Comparison of ENCODE assay signal across 1 cellular context in the genomic region with DNA sequence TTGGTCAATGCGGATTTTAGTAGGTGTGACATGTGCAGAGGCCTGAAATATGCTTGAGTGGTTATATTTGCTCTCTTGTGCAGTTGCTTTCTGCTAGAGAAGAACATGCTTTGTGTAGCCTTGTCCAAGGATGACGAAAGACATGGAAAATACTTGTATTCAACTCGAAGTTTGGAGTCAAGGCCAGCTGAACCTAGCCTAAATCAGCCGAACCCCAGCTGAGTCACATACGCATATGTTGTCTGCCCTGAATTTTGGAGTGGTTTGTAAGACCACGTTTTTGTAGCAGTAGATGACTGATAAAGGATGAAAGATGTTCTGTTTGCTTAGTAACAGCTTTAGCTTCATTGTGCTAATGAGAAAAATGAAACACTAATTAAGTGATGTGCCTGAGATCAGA.
TF ChIP-seq lines count a peak whose summit lies in the region.

No MANE protein-coding gene starts in this region.

TF ChIP-seq in WTC11, 78 proteins besides CTCF, POLR2A, EP300 and RAD21 (continued from another document):
- TF ChIP-seq, protein P1, sequence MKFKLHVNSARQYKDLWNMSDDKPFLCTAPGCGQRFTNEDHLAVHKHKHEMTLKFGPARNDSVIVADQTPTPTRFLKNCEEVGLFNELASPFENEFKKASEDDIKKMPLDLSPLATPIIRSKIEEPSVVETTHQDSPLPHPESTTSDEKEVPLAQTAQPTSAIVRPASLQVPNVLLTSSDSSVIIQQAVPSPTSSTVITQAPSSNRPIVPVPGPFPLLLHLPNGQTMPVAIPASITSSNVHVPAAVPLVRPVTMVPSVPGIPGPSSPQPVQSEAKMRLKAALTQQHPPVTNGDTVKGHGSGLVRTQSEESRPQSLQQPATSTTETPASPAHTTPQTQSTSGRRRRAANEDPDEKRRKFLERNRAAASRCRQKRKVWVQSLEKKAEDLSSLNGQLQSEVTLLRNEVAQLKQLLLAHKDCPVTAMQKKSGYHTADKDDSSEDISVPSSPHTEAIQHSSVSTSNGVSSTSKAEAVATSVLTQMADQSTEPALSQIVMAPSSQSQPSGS (CRISPR knock-in tag; IDR thresholded peaks at IDR 0.05; ENCODE audit: borderline replicate concordance, low read depth): no peak
- TF ChIP-seq, protein P2, sequence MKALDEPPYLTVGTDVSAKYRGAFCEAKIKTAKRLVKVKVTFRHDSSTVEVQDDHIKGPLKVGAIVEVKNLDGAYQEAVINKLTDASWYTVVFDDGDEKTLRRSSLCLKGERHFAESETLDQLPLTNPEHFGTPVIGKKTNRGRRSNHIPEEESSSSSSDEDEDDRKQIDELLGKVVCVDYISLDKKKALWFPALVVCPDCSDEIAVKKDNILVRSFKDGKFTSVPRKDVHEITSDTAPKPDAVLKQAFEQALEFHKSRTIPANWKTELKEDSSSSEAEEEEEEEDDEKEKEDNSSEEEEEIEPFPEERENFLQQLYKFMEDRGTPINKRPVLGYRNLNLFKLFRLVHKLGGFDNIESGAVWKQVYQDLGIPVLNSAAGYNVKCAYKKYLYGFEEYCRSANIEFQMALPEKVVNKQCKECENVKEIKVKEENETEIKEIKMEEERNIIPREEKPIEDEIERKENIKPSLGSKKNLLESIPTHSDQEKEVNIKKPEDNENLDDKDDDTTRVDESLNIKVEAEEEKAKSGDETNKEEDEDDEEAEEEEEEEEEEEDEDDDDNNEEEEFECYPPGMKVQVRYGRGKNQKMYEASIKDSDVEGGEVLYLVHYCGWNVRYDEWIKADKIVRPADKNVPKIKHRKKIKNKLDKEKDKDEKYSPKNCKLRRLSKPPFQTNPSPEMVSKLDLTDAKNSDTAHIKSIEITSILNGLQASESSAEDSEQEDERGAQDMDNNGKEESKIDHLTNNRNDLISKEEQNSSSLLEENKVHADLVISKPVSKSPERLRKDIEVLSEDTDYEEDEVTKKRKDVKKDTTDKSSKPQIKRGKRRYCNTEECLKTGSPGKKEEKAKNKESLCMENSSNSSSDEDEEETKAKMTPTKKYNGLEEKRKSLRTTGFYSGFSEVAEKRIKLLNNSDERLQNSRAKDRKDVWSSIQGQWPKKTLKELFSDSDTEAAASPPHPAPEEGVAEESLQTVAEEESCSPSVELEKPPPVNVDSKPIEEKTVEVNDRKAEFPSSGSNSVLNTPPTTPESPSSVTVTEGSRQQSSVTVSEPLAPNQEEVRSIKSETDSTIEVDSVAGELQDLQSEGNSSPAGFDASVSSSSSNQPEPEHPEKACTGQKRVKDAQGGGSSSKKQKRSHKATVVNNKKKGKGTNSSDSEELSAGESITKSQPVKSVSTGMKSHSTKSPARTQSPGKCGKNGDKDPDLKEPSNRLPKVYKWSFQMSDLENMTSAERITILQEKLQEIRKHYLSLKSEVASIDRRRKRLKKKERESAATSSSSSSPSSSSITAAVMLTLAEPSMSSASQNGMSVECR (CRISPR knock-in tag; IDR thresholded peaks at IDR 0.05; ENCODE audit: borderline replicate concordance): no peak
- TF ChIP-seq ZNF263 (CRISPR knock-in tag; IDR thresholded peaks at IDR 0.05; ENCODE audit: low read depth): no peak
- TF ChIP-seq, protein P3, sequence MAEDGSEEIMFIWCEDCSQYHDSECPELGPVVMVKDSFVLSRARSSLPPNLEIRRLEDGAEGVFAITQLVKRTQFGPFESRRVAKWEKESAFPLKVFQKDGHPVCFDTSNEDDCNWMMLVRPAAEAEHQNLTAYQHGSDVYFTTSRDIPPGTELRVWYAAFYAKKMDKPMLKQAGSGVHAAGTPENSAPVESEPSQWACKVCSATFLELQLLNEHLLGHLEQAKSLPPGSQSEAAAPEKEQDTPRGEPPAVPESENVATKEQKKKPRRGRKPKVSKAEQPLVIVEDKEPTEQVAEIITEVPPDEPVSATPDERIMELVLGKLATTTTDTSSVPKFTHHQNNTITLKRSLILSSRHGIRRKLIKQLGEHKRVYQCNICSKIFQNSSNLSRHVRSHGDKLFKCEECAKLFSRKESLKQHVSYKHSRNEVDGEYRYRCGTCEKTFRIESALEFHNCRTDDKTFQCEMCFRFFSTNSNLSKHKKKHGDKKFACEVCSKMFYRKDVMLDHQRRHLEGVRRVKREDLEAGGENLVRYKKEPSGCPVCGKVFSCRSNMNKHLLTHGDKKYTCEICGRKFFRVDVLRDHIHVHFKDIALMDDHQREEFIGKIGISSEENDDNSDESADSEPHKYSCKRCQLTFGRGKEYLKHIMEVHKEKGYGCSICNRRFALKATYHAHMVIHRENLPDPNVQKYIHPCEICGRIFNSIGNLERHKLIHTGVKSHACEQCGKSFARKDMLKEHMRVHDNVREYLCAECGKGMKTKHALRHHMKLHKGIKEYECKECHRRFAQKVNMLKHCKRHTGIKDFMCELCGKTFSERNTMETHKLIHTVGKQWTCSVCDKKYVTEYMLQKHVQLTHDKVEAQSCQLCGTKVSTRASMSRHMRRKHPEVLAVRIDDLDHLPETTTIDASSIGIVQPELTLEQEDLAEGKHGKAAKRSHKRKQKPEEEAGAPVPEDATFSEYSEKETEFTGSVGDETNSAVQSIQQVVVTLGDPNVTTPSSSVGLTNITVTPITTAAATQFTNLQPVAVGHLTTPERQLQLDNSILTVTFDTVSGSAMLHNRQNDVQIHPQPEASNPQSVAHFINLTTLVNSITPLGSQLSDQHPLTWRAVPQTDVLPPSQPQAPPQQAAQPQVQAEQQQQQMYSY (CRISPR knock-in tag; IDR thresholded peaks at IDR 0.05): no peak
- TF ChIP-seq, protein P4, sequence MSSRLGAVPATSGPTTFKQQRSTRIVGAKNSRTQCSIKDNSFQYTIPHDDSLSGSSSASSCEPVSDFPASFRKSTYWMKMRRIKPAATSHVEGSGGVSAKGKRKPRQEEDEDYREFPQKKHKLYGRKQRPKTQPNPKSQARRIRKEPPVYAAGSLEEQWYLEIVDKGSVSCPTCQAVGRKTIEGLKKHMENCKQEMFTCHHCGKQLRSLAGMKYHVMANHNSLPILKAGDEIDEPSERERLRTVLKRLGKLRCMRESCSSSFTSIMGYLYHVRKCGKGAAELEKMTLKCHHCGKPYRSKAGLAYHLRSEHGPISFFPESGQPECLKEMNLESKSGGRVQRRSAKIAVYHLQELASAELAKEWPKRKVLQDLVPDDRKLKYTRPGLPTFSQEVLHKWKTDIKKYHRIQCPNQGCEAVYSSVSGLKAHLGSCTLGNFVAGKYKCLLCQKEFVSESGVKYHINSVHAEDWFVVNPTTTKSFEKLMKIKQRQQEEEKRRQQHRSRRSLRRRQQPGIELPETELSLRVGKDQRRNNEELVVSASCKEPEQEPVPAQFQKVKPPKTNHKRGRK (CRISPR knock-in tag; IDR thresholded peaks at IDR 0.05; ENCODE audit: borderline replicate concordance): no peak
- TF ChIP-seq, protein P5, sequence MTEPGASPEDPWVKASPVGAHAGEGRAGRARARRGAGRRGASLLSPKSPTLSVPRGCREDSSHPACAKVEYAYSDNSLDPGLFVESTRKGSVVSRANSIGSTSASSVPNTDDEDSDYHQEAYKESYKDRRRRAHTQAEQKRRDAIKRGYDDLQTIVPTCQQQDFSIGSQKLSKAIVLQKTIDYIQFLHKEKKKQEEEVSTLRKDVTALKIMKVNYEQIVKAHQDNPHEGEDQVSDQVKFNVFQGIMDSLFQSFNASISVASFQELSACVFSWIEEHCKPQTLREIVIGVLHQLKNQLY (CRISPR knock-in tag; IDR thresholded peaks at IDR 0.05): no peak
